Comparison of ENCODE assay signal across 28 cellular contexts in the genomic region with DNA sequence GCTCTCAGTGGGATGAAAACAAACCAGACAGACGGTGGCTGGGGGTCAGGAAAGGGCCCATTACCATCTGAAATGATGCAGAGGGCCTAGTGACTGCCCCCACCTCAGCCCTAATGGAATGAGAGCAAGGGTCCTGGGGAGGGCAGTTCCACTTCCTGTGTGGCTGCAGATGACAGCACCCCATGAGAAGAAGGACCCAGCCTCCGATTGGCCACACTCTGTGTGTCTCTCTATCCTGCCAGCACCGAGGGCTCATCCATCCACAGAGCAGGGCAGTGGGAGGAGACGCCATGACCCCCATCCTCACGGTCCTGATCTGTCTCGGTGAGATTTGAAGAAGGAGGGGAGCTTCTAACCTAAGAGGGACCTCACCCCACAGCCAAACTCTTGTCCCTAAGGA. TPM values are rescaled to one million over a fixed set of nuclear protein-coding genes. Genes with fewer than 3 reads are reported as not detected.
A peak's percentile ranks its signal among the peaks of the same experiment; 100 is the strongest.
DNase-seq lines count a peak whose midpoint lies in the region; ATAC-seq and TF ChIP-seq lines count a peak whose summit lies in the region.
"Had no signal": no experiment of that assay in that cellular context is flagged by ENCODE, and none has a peak within 500 bp of the region (broad histone marks: within the 10 kb centered on the region; RNA-seq: fewer than 3 reads in every experiment).

No MANE protein-coding gene starts in this region.

- TF ChIP-seq EP300 in upper lobe of left lung (IDR thresholded peaks at IDR 0.05), result no peak

- H3K36me3 ChIP-seq in heart right ventricle (no peaks in the 10 kb centered on the region), right atrium auricular region (no peaks in the 10 kb centered on the region), upper lobe of left lung (no peaks in the 10 kb centered on the region)
- H3K36me3 ChIP-seq: brain microvascular endothelial cell, esophagus squamous epithelium, gastroesophageal sphincter had no signal

- H3K27me3 ChIP-seq in heart right ventricle, result peaks cover 0 to 47% (median 28%) of the 10 kb centered on the region in 7 donors
- H3K27me3 ChIP-seq in right atrium auricular region, result no peaks in the 10 kb centered on the region
- no peaks in the 10 kb centered on the region for H3K27me3 ChIP-seq in upper lobe of left lung
- H3K27me3 ChIP-seq: brain microvascular endothelial cell had no signal

- WGBS in heart right ventricle, 2 donors, result 40 to 52% methylated on average over 6 of the region's 6 CpGs
- WGBS in upper lobe of left lung, 2 donors, result 0 to 56% methylated on average over 1 to 6 of the region's 6 CpGs

- no peak for TF ChIP-seq POLR2A in upper lobe of left lung (IDR thresholded peaks at IDR 0.05)

- no peak for DNase-seq in heart right ventricle
- no peak for DNase-seq in right atrium auricular region (ENCODE audit: low spot score)
- DNase-seq in coronary artery (ENCODE audit: low spot score), result no peak
- DNase-seq in naive B cell, result no peak
- no peak for DNase-seq in upper lobe of left lung
- no peak for DNase-seq in inferior parietal cortex (ENCODE audit: extremely low spot score)
- DNase-seq in GM19240 (ENCODE audit: insufficient read length, low spot score), result no peak
- no peak for DNase-seq in T1000 (lab: John Stamatoyannopoulos, UW)
- DNase-seq: activated CD4-positive, alpha-beta T cell treated with anti-CD3 and anti-CD28 coated beads, Interleukin-2, amount 10 ng/mL, durations not matched to agents 7 days and 5 days; activated CD8-positive, alpha-beta memory T cell treated with anti-CD3 and anti-CD28 coated beads, Interleukin-2, amount 10 ng/mL, durations not matched to agents 7 days and 5 days; activated naive CD4-positive, alpha-beta T cell treated with anti-CD3 and anti-CD28 coated beads for 36 hours; brain microvascular endothelial cell; COR-L47; esophagus squamous epithelium; H9; islet precursor cell; NCI-H1092; NCI-H187 treated with DMSO at 0.1 percent for 48 hours; NCI-H524 treated with DMSO at 0.1 percent for 48 hours; stimulated activated CD4-positive, alpha-beta T cell treated with anti-CD3 and anti-CD28 coated beads, Interleukin-4, amount 100 ng/mL, for 24 hours; stimulated activated naive CD8-positive, alpha-beta T cell treated with anti-CD3 and anti-CD28 coated beads, Interleukin-15, amount 100 ng/mL, for 72 hours; T-helper 17 cell; trophoblast cell had no signal

- intact Hi-C loops in heart right ventricle (cut with DNase I), result no loop called here

- H3K27me3 Mint-ChIP-seq in naive B cell, result no peaks in the 10 kb centered on the region

- H3K4me3 Mint-ChIP-seq in naive B cell, result peak overlapping the region in 7 of 8 donors; percentile 83 to 97 (median 91)
- H3K4me3 Mint-ChIP-seq: activated CD4-positive, alpha-beta T cell treated with anti-CD3 and anti-CD28 coated beads, Interleukin-2, amount 10 ng/mL, durations not matched to agents 7 days and 5 days; activated CD8-positive, alpha-beta memory T cell treated with anti-CD3 and anti-CD28 coated beads, Interleukin-2, amount 10 ng/mL, durations not matched to agents 7 days and 5 days; activated naive CD4-positive, alpha-beta T cell treated with anti-CD3 and anti-CD28 coated beads for 36 hours; H9; stimulated activated naive CD8-positive, alpha-beta T cell treated with anti-CD3 and anti-CD28 coated beads, Interleukin-15, amount 100 ng/mL, for 72 hours had no signal

- peaks cover 0 to 4% (median 0%) of the 10 kb centered on the region in 9 donors for H3K4me1 ChIP-seq in heart right ventricle
- no peaks in the 10 kb centered on the region for H3K4me1 ChIP-seq in right atrium auricular region
- H3K4me1 ChIP-seq in upper lobe of left lung, result peaks cover 0 to 6% (median 2%) of the 10 kb centered on the region in 4 donors
- H3K4me1 ChIP-seq: gastroesophageal sphincter had no signal

- H3K36me3 Mint-ChIP-seq in naive B cell, result peaks cover 18 to 32% of the 10 kb centered on the region in 2 donors
- H3K36me3 Mint-ChIP-seq: activated CD8-positive, alpha-beta memory T cell treated with anti-CD3 and anti-CD28 coated beads, Interleukin-2, amount 10 ng/mL, durations not matched to agents 7 days and 5 days had no signal

- TF ChIP-seq CTCF in heart right ventricle (IDR thresholded peaks at IDR 0.05) (no peak), right atrium auricular region (IDR thresholded peaks at IDR 0.05) (no peak), coronary artery (IDR thresholded peaks at IDR 0.05) (no peak), upper lobe of left lung (IDR thresholded peaks at IDR 0.05) (no peak)

- H3K27ac Mint-ChIP-seq in naive B cell, result peak overlapping the region; percentile 85 to 95 (median 92)
- H3K27ac Mint-ChIP-seq: activated CD4-positive, alpha-beta T cell treated with anti-CD3 and anti-CD28 coated beads, Interleukin-2, amount 10 ng/mL, durations not matched to agents 7 days and 5 days; activated CD8-positive, alpha-beta memory T cell treated with anti-CD3 and anti-CD28 coated beads, Interleukin-2, amount 10 ng/mL, durations not matched to agents 7 days and 5 days; activated naive CD4-positive, alpha-beta T cell treated with anti-CD3 and anti-CD28 coated beads for 36 hours; H9; stimulated activated naive CD8-positive, alpha-beta T cell treated with anti-CD3 and anti-CD28 coated beads, Interleukin-15, amount 100 ng/mL, for 72 hours; T-helper 17 cell had no signal

- peaks cover 0 to 5% (median 0%) of the 10 kb centered on the region in 7 donors for H3K9me3 Mint-ChIP-seq in naive B cell
- H3K9me3 Mint-ChIP-seq: activated CD4-positive, alpha-beta T cell treated with anti-CD3 and anti-CD28 coated beads, Interleukin-2, amount 10 ng/mL, durations not matched to agents 7 days and 5 days; activated naive CD4-positive, alpha-beta T cell treated with anti-CD3 and anti-CD28 coated beads for 36 hours; stimulated activated naive CD8-positive, alpha-beta T cell treated with anti-CD3 and anti-CD28 coated beads, Interleukin-15, amount 100 ng/mL, for 72 hours had no signal

- H3K9me3 ChIP-seq in heart right ventricle, result peaks cover 0 to 13% (median 0%) of the 10 kb centered on the region in 11 donors
- H3K9me3 ChIP-seq in right atrium auricular region, result no peaks in the 10 kb centered on the region
- no peaks in the 10 kb centered on the region for H3K9me3 ChIP-seq in upper lobe of left lung
- H3K9me3 ChIP-seq: esophagus squamous epithelium had no signal

- H3K4me3 ChIP-seq in heart right ventricle, result peak overlapping the region in 6 of 10 donors; percentile 3 to 46 (median 17)
- no peak overlapping the region for H3K4me3 ChIP-seq in right atrium auricular region
- H3K4me3 ChIP-seq in coronary artery, result peak overlapping the region; percentile 38
- H3K4me3 ChIP-seq in upper lobe of left lung, result peak overlapping the region in 3 of 4 donors; percentile 2 to 37 (median 13)
- H3K4me3 ChIP-seq: esophagus squamous epithelium had no signal

- H3K27ac ChIP-seq in heart right ventricle (peak overlapping the region in 2 of 10 donors; percentile 36 to 79), right atrium auricular region (no peak overlapping the region), coronary artery (peak overlapping the region in 1 of 2 donors; percentile 32), upper lobe of left lung (peak overlapping the region in 1 of 4 donors; percentile 35)
- H3K27ac ChIP-seq: brain microvascular endothelial cell, gastroesophageal sphincter had no signal

- peak in 5 of 8 donors; percentile 20 to 42 (median 32) for ATAC-seq in heart right ventricle
- peak in 1 of 2 donors; percentile 9 for ATAC-seq in naive B cell (ENCODE audit: low read depth in 2 of 2)
- ATAC-seq in upper lobe of left lung (ENCODE audit: low FRiP score in 2 of 2), result peak; percentile 12 to 48
- ATAC-seq: activated CD8-positive, alpha-beta memory T cell treated with anti-CD3 and anti-CD28 coated beads, Interleukin-2, amount 10 ng/mL, durations not matched to agents 7 days and 5 days; gastroesophageal sphincter; HepG2; stimulated activated naive CD8-positive, alpha-beta T cell treated with anti-CD3 and anti-CD28 coated beads, Interleukin-15, amount 100 ng/mL, for 72 hours had no signal

- peaks cover 51 to 65% (median 64%) of the 10 kb centered on the region in 3 donors for H3K4me1 Mint-ChIP-seq in naive B cell
- H3K4me1 Mint-ChIP-seq: activated CD8-positive, alpha-beta memory T cell treated with anti-CD3 and anti-CD28 coated beads, Interleukin-2, amount 10 ng/mL, durations not matched to agents 7 days and 5 days; H9; stimulated activated naive CD8-positive, alpha-beta T cell treated with anti-CD3 and anti-CD28 coated beads, Interleukin-15, amount 100 ng/mL, for 72 hours had no signal

RNA-seq across cellular contexts. Expression of gene LILRB1, which starts 0.5 kb away (rescaled TPM):
- total RNA-seq in heart right ventricle (10 to 100 TPM in 1 of 10 donors, 1 to 10 TPM in 6, under 1 TPM in 3; 0.28 to 16.9 (median 1.5) TPM), right atrium auricular region (1 to 10 TPM in 1 of 2 donors, under 1 TPM in 1; 0.33 to 1.9 TPM), upper lobe of left lung (10 to 100 TPM in 4 of 6 donors, 1 to 10 TPM in 2; 4.0 to 47.1 (median 16.7) TPM)
- polyA plus RNA-seq in heart right ventricle (1 to 10 TPM in 1 of 2 donors, under 1 TPM in 1; 0.54 to 1.4 TPM), naive B cell (ENCODE audit: low read depth in 6 of 6) (10 to 100 TPM; 23.7 to 35.7 (median 27.9) TPM)
- total RNA-seq: activated CD4-positive, alpha-beta T cell treated with anti-CD3 and anti-CD28 coated beads, Interleukin-2, amount 10 ng/mL, durations not matched to agents 7 days and 5 days; H9; HepG2; LHCN-M2; osteoblast; RPMI7951 had no signal
- polyA plus RNA-seq: HepG2 had no signal

RNA-seq across cellular contexts. Expression of gene LILRB4, which starts 32.0 kb away (rescaled TPM):
- total RNA-seq in heart right ventricle (10 to 100 TPM in 1 of 10 donors, 1 to 10 TPM in 8, under 1 TPM in 1; 0.99 to 22.4 (median 1.8) TPM), right atrium auricular region (1 to 10 TPM; 2.0 to 5.2 TPM), upper lobe of left lung (10 to 100 TPM in 4 of 6 donors, 1 to 10 TPM in 2; 3.8 to 55.5 (median 24.9) TPM)
- polyA plus RNA-seq in heart right ventricle (1 to 10 TPM; 2.0 to 2.2 TPM), naive B cell (ENCODE audit: low read depth in 6 of 6) (under 1 TPM in 2 of 6 donors, not detected in 4; 0.16 to 0.48 TPM)
- total RNA-seq: activated CD4-positive, alpha-beta T cell treated with anti-CD3 and anti-CD28 coated beads, Interleukin-2, amount 10 ng/mL, durations not matched to agents 7 days and 5 days; activated CD8-positive, alpha-beta memory T cell treated with anti-CD3 and anti-CD28 coated beads, Interleukin-2, amount 10 ng/mL, durations not matched to agents 7 days and 5 days; activated naive CD4-positive, alpha-beta T cell treated with anti-CD3 and anti-CD28 coated beads for 36 hours; H9; HepG2; LHCN-M2; RPMI7951 had no signal
- polyA plus RNA-seq: HepG2 had no signal

RNA-seq across cellular contexts. Expression of gene LILRA1, which starts 37.4 kb away (rescaled TPM):
- total RNA-seq in heart right ventricle, result 1 to 10 TPM in 1 of 10 donors, under 1 TPM in 9; 0.21 to 2.8 (median 0.41) TPM
- polyA plus RNA-seq in heart right ventricle, result under 1 TPM; 0.19 to 0.29 TPM
- under 1 TPM in 1 of 2 donors, not detected in 1; 0.47 TPM for total RNA-seq in right atrium auricular region
- 1 to 10 TPM in 1 of 6 donors, under 1 TPM in 4, not detected in 1; 0.35 to 1.4 (median 0.41) TPM for polyA plus RNA-seq in naive B cell (ENCODE audit: low read depth in 6 of 6)
- total RNA-seq in upper lobe of left lung, result 10 to 100 TPM in 1 of 6 donors, 1 to 10 TPM in 3, under 1 TPM in 2; 0.69 to 14.5 (median 4.0) TPM
- total RNA-seq: activated CD4-positive, alpha-beta T cell treated with anti-CD3 and anti-CD28 coated beads, Interleukin-2, amount 10 ng/mL, durations not matched to agents 7 days and 5 days; activated CD8-positive, alpha-beta memory T cell treated with anti-CD3 and anti-CD28 coated beads, Interleukin-2, amount 10 ng/mL, durations not matched to agents 7 days and 5 days; activated naive CD4-positive, alpha-beta T cell treated with anti-CD3 and anti-CD28 coated beads for 36 hours; H9; HepG2; LHCN-M2; osteoblast; RPMI7951 had no signal
- polyA plus RNA-seq: HepG2 had no signal

RNA-seq across cellular contexts. Expression of gene LILRA2, which starts 57.2 kb away (rescaled TPM):
- total RNA-seq in heart right ventricle (1 to 10 TPM in 6 of 10 donors, under 1 TPM in 4; 0.31 to 3.3 (median 1.2) TPM), right atrium auricular region (1 to 10 TPM in 1 of 2 donors, not detected in 1; 1.8 TPM), upper lobe of left lung (10 to 100 TPM in 2 of 6 donors, 1 to 10 TPM in 2, under 1 TPM in 2; 0.78 to 38.4 (median 7.6) TPM)
- polyA plus RNA-seq in heart right ventricle (under 1 TPM; 0.22 to 0.87 TPM), naive B cell (ENCODE audit: low read depth in 6 of 6) (1 to 10 TPM; 1.4 to 9.2 (median 2.9) TPM)
- total RNA-seq: activated CD4-positive, alpha-beta T cell treated with anti-CD3 and anti-CD28 coated beads, Interleukin-2, amount 10 ng/mL, durations not matched to agents 7 days and 5 days; activated naive CD4-positive, alpha-beta T cell treated with anti-CD3 and anti-CD28 coated beads for 36 hours; H9; HepG2; LHCN-M2; osteoblast; RPMI7951 had no signal

Comparison
In these comparisons a context has a peak if more than half of its experiments do, and no peak if none do; other contexts are left out.
1. H3K4me3 ChIP-seq: peak in heart right ventricle (6 of 10), coronary artery (single experiment) and upper lobe of left lung (3 of 4); none in right atrium auricular region (0 of 2).